Comparison of ENCODE assay signal across 1 cellular context in the genomic region with DNA sequence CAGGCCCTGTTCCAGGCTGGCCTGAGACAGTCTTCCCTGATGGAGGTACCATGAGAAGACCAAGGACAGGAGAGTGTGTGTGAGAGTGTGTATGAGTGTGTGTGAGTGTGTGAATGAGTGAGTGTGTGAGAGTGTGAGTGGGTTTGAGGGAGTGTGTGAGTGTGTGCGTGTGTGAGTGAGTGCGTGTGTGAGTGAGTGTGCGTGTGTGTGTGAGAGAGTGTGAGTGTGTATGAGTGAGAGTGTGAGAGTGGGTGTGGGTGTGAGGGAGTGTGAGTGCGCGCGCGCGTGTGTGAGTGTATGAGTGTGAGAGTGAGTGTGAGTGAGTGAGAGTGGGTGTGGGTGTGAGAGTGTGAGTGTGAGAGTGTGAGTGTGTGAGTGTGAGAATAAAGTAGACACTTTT.
TF ChIP-seq lines count a peak whose summit lies in the region.

No MANE protein-coding gene starts in this region.

TF ChIP-seq in K562, 482 proteins besides CTCF, POLR2A, EP300 and RAD21 (continued from another document and continues in another):
- TF ChIP-seq ZFPM2 (CRISPR knock-in tag; IDR thresholded peaks at IDR 0.05), result no peak
- TF ChIP-seq ZNF165 (CRISPR knock-in tag; IDR thresholded peaks at IDR 0.05; ENCODE audit: borderline replicate concordance), result no peak
- TF ChIP-seq ZBTB11 (CRISPR knock-in tag; IDR thresholded peaks at IDR 0.05), result no peak
- TF ChIP-seq JUNB (CRISPR knock-in tag; conservative IDR thresholded peaks at IDR 0.05), result no peak
- TF ChIP-seq ZFX (CRISPR knock-in tag; IDR thresholded peaks at IDR 0.05), result no peak
- no peak for TF ChIP-seq SMARCE1 (IDR thresholded peaks at IDR 0.05)
- no peak for TF ChIP-seq CBX8 (IDR thresholded peaks at IDR 0.05; ENCODE audit: borderline replicate concordance, extremely low read depth, low read depth, low read length, poor library complexity, severe bottlenecking)
- TF ChIP-seq CBX5 (IDR thresholded peaks at IDR 0.05; ENCODE audit: borderline replicate concordance, low read depth), result no peak
- TF ChIP-seq CHD1 (IDR thresholded peaks at IDR 0.05; ENCODE audit: low read length), result no peak
- TF ChIP-seq, protein P1, sequence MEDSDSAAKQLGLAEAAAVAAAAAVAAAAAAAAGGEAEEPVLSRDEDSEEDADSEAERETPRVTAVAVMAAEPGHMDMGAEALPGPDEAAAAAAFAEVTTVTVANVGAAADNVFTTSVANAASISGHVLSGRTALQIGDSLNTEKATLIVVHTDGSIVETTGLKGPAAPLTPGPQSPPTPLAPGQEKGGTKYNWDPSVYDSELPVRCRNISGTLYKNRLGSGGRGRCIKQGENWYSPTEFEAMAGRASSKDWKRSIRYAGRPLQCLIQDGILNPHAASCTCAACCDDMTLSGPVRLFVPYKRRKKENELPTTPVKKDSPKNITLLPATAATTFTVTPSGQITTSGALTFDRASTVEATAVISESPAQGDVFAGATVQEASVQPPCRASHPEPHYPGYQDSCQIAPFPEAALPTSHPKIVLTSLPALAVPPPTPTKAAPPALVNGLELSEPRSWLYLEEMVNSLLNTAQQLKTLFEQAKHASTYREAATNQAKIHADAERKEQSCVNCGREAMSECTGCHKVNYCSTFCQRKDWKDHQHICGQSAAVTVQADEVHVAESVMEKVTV (CRISPR knock-in tag; IDR thresholded peaks at IDR 0.05), result no peak
- TF ChIP-seq POLR2G (IDR thresholded peaks at IDR 0.05; ENCODE audit: low read depth, low read length), result no peak
- TF ChIP-seq NFXL1 (CRISPR knock-in tag; IDR thresholded peaks at IDR 0.05), result no peak
- no peak for TF ChIP-seq ARID1B (IDR thresholded peaks at IDR 0.05)
- TF ChIP-seq, protein P2, sequence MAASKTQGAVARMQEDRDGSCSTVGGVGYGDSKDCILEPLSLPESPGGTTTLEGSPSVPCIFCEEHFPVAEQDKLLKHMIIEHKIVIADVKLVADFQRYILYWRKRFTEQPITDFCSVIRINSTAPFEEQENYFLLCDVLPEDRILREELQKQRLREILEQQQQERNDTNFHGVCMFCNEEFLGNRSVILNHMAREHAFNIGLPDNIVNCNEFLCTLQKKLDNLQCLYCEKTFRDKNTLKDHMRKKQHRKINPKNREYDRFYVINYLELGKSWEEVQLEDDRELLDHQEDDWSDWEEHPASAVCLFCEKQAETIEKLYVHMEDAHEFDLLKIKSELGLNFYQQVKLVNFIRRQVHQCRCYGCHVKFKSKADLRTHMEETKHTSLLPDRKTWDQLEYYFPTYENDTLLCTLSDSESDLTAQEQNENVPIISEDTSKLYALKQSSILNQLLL (CRISPR knock-in tag; IDR thresholded peaks at IDR 0.05; ENCODE audit: borderline replicate concordance), result no peak
- TF ChIP-seq HMG20A (CRISPR knock-in tag; conservative IDR thresholded peaks at IDR 0.05), result no peak
- TF ChIP-seq ZSCAN32 (CRISPR knock-in tag; IDR thresholded peaks at IDR 0.05), result no peak
- peak in 1 of 2 experiments; percentile 65; a peak in 1 of 4 replicates for TF ChIP-seq HDAC1 (IDR thresholded peaks at IDR 0.05)
- 0 out of 2 replicates have a peak, but pooled peaks have one; percentile 44 for TF ChIP-seq IRF9 (tag; IDR thresholded peaks at IDR 0.05)
- TF ChIP-seq, protein P3, sequence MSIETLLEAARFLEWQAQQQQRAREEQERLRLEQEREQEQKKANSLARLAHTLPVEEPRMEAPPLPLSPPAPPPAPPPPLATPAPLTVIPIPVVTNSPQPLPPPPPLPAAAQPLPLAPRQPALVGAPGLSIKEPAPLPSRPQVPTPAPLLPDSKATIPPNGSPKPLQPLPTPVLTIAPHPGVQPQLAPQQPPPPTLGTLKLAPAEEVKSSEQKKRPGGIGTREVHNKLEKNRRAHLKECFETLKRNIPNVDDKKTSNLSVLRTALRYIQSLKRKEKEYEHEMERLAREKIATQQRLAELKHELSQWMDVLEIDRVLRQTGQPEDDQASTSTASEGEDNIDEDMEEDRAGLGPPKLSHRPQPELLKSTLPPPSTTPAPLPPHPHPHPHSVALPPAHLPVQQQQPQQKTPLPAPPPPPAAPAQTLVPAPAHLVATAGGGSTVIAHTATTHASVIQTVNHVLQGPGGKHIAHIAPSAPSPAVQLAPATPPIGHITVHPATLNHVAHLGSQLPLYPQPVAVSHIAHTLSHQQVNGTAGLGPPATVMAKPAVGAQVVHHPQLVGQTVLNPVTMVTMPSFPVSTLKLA (conservative IDR thresholded peaks at IDR 0.05), result no peak
- TF ChIP-seq OTX1 (CRISPR knock-in tag; IDR thresholded peaks at IDR 0.05), result peak; percentile 61; the same call in 1 of the 2 replicates
- TF ChIP-seq MBD2 (IDR thresholded peaks at IDR 0.05; ENCODE audit: borderline replicate concordance, low read depth), result no peak
- TF ChIP-seq, protein P4, sequence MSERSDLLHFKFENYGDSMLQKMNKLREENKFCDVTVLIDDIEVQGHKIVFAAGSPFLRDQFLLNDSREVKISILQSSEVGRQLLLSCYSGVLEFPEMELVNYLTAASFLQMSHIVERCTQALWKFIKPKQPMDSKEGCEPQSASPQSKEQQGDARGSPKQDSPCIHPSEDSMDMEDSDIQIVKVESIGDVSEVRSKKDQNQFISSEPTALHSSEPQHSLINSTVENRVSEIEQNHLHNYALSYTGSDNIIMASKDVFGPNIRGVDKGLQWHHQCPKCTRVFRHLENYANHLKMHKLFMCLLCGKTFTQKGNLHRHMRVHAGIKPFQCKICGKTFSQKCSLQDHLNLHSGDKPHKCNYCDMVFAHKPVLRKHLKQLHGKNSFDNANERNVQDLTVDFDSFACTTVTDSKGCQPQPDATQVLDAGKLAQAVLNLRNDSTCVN (CRISPR knock-in tag; IDR thresholded peaks at IDR 0.05), result 0 out of 2 replicates have a peak, but pooled peaks have one; percentile 48
- no peak for TF ChIP-seq GTF2B (IDR thresholded peaks at IDR 0.05; ENCODE audit: extremely low read depth, insufficient read length)
- TF ChIP-seq, protein P5, sequence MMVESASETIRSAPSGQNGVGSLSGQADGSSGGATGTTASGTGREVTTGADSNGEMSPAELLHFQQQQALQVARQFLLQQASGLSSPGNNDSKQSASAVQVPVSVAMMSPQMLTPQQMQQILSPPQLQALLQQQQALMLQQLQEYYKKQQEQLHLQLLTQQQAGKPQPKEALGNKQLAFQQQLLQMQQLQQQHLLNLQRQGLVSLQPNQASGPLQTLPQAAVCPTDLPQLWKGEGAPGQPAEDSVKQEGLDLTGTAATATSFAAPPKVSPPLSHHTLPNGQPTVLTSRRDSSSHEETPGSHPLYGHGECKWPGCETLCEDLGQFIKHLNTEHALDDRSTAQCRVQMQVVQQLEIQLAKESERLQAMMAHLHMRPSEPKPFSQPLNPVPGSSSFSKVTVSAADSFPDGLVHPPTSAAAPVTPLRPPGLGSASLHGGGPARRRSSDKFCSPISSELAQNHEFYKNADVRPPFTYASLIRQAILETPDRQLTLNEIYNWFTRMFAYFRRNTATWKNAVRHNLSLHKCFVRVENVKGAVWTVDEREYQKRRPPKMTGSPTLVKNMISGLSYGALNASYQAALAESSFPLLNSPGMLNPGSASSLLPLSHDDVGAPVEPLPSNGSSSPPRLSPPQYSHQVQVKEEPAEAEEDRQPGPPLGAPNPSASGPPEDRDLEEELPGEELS (CRISPR knock-in tag; IDR thresholded peaks at IDR 0.05; ENCODE audit: borderline replicate concordance), result no peak
- TF ChIP-seq SMAD4 (CRISPR knock-in tag; conservative IDR thresholded peaks at IDR 0.05), result no peak
- TF ChIP-seq KDM1A (IDR thresholded peaks at IDR 0.05), result no peak
- no peak for TF ChIP-seq ZNF24 (IDR thresholded peaks at IDR 0.05)
- TF ChIP-seq MYNN (IDR thresholded peaks at IDR 0.05), result peak; percentile 93
- TF ChIP-seq MYNN (CRISPR knock-in tag; IDR thresholded peaks at IDR 0.05), result no peak
- no peak for TF ChIP-seq KLF10 (CRISPR knock-in tag; IDR thresholded peaks at IDR 0.05)
- no peak for TF ChIP-seq HNRNPK (IDR thresholded peaks at IDR 0.05; ENCODE audit: low read depth, low read length, poor library complexity, severe bottlenecking)
- no peak for TF ChIP-seq SREBF2 (CRISPR knock-in tag; IDR thresholded peaks at IDR 0.05)
- TF ChIP-seq, protein P6, sequence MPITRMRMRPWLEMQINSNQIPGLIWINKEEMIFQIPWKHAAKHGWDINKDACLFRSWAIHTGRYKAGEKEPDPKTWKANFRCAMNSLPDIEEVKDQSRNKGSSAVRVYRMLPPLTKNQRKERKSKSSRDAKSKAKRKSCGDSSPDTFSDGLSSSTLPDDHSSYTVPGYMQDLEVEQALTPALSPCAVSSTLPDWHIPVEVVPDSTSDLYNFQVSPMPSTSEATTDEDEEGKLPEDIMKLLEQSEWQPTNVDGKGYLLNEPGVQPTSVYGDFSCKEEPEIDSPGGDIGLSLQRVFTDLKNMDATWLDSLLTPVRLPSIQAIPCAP (CRISPR knock-in tag; IDR thresholded peaks at IDR 0.05; ENCODE audit: borderline replicate concordance), result no peak
- TF ChIP-seq YBX1 (IDR thresholded peaks at IDR 0.05), result no peak
- TF ChIP-seq TBP (optimal IDR thresholded peaks at IDR 0.05; ENCODE audit: low read depth, low read length), result no peak
- TF ChIP-seq, protein P7, sequence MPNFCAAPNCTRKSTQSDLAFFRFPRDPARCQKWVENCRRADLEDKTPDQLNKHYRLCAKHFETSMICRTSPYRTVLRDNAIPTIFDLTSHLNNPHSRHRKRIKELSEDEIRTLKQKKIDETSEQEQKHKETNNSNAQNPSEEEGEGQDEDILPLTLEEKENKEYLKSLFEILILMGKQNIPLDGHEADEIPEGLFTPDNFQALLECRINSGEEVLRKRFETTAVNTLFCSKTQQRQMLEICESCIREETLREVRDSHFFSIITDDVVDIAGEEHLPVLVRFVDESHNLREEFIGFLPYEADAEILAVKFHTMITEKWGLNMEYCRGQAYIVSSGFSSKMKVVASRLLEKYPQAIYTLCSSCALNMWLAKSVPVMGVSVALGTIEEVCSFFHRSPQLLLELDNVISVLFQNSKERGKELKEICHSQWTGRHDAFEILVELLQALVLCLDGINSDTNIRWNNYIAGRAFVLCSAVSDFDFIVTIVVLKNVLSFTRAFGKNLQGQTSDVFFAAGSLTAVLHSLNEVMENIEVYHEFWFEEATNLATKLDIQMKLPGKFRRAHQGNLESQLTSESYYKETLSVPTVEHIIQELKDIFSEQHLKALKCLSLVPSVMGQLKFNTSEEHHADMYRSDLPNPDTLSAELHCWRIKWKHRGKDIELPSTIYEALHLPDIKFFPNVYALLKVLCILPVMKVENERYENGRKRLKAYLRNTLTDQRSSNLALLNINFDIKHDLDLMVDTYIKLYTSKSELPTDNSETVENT (CRISPR knock-in tag; IDR thresholded peaks at IDR 0.05), result no peak
- TF ChIP-seq GATA2 (CRISPR knock-in tag; IDR thresholded peaks at IDR 0.05), result no peak
- no peak for TF ChIP-seq STAG1 (CRISPR knock-in tag; IDR thresholded peaks at IDR 0.05; ENCODE audit: borderline replicate concordance)
- TF ChIP-seq TAL1 (IDR thresholded peaks at IDR 0.05), result no peak
- no peak for TF ChIP-seq ZNF79 (CRISPR knock-in tag; IDR thresholded peaks at IDR 0.05; ENCODE audit: low read depth)
- no peak for TF ChIP-seq ESRRB (CRISPR knock-in tag; IDR thresholded peaks at IDR 0.05; ENCODE audit: borderline replicate concordance)
- no peak for TF ChIP-seq IRF2 (CRISPR knock-in tag; IDR thresholded peaks at IDR 0.05)
- TF ChIP-seq MEF2D (tag; conservative IDR thresholded peaks at IDR 0.05; ENCODE audit: low read depth), result peak; percentile 62; the same call in 1 of the 2 replicates
- TF ChIP-seq ARNT (IDR thresholded peaks at IDR 0.05), result no peak
- TF ChIP-seq PPARD (CRISPR knock-in tag; IDR thresholded peaks at IDR 0.05), result no peak
- TF ChIP-seq ZC3H8 (IDR thresholded peaks at IDR 0.05), result no peak
- no peak for TF ChIP-seq ESRRA (IDR thresholded peaks at IDR 0.05; ENCODE audit: borderline replicate concordance, low read depth)
- no peak for TF ChIP-seq NFE2L1 (tag; IDR thresholded peaks at IDR 0.05; ENCODE audit: borderline replicate concordance, low read depth)
- no peak for TF ChIP-seq E2F1 (CRISPR knock-in tag; IDR thresholded peaks at IDR 0.05)
